In genomic region chr1:228465134-228465533, GRCh38 we compare ENCODE assay signal across 8 cellular contexts. TPM values are rescaled to one million over a fixed set of nuclear protein-coding genes. Genes with fewer than 3 reads are reported as not detected.
DNase-seq lines count a peak whose midpoint lies in the region; ATAC-seq and TF ChIP-seq lines count a peak whose summit lies in the region.

No MANE protein-coding gene starts in this region.

- H3K4me1 ChIP-seq in heart right ventricle = peaks cover 0 to 26% (median 15%) of the 10 kb centered on the region in 9 donors

- H3K4me3 ChIP-seq in heart right ventricle (peak overlapping the region in 6 of 10 donors; percentile 21 to 46 (median 31)), kidney epithelial cell (ENCODE audit: low read depth, low read length) (peak overlapping the region; percentile 38)

- H3K36me3 Mint-ChIP-seq in activated naive CD4-positive, alpha-beta T cell treated with anti-CD3 and anti-CD28 coated beads, Interleukin-2, amount 50 U/mL, for 72 hours = peaks cover 12 to 19% of the 10 kb centered on the region in 2 donors
- no peaks in the 10 kb centered on the region for H3K36me3 Mint-ChIP-seq in type B pancreatic cell

- DNase-seq in heart right ventricle (no peak), left ventricle myocardium superior (no peak), kidney epithelial cell (ENCODE audit: low read depth) (no peak), type B pancreatic cell (ENCODE audit: extremely low spot score, unreplicated experiment) (no peak)
- no peak for DNase-seq in activated naive CD4-positive, alpha-beta T cell treated with anti-CD3 and anti-CD28 coated beads, Interleukin-2, amount 50 U/mL, for 72 hours (ENCODE audit: low spot score in 2 of 2)
- DNase-seq in central memory CD4-positive, alpha-beta T cell = no peak
- no peak for DNase-seq in stimulated activated CD4-positive, alpha-beta T cell treated with anti-CD3 and anti-CD28 coated beads, Interleukin-1b, Interleukin-23, amount 100 ng/mL, for 48 hours

- no peaks in the 10 kb centered on the region for H3K9me3 Mint-ChIP-seq in activated naive CD4-positive, alpha-beta T cell treated with anti-CD3 and anti-CD28 coated beads, Interleukin-2, amount 50 U/mL, for 72 hours
- H3K9me3 Mint-ChIP-seq in type B pancreatic cell = no peaks in the 10 kb centered on the region

- H3K4me1 Mint-ChIP-seq in type B pancreatic cell (ENCODE audit: unreplicated experiment) = peaks cover 18% of the 10 kb centered on the region

- H3K27ac Mint-ChIP-seq in activated naive CD4-positive, alpha-beta T cell treated with anti-CD3 and anti-CD28 coated beads, Interleukin-2, amount 50 U/mL, for 72 hours = peak overlapping the region; percentile 90 to 96
- H3K27ac Mint-ChIP-seq in type B pancreatic cell = peak overlapping the region; percentile 79

- ATAC-seq in heart right ventricle = no peak
- no peak for ATAC-seq in left ventricle myocardium superior
- ATAC-seq in activated naive CD4-positive, alpha-beta T cell treated with anti-CD3 and anti-CD28 coated beads, Interleukin-2, amount 50 U/mL, for 72 hours = no peak
- no peak for ATAC-seq in HG03108 (IDR thresholded peaks at IDR 0.05; ENCODE audit: unreplicated experiment)

- H3K36me3 ChIP-seq in heart right ventricle (no peaks in the 10 kb centered on the region), kidney epithelial cell (ENCODE audit: control insufficient read depth, insufficient read depth, low read length) (no peaks in the 10 kb centered on the region)

- 13 to 16% methylated on average over 13 of the region's 13 CpGs for WGBS in heart right ventricle, 2 donors

- intact Hi-C loops in heart right ventricle (cut with DNase I) = no loop called here
- intact Hi-C loops in left ventricle myocardium superior (cut with micrococcal nuclease) = no loop called here

- peak overlapping the region in 1 of 10 donors; percentile 44 for H3K27ac ChIP-seq in heart right ventricle

- peaks cover 71% of the 10 kb centered on the region for H3K27me3 Mint-ChIP-seq in type B pancreatic cell

- no peak for TF ChIP-seq CTCF in heart right ventricle (IDR thresholded peaks at IDR 0.05)
- no peak for TF ChIP-seq CTCF in kidney epithelial cell (IDR thresholded peaks at IDR 0.05; ENCODE audit: insufficient read depth, low read length, poor library complexity, severe bottlenecking)
- TF ChIP-seq CTCF in type B pancreatic cell (conservative IDR thresholded peaks at IDR 0.05) = no peak

- peak overlapping the region; percentile 94 for H3K4me3 Mint-ChIP-seq in type B pancreatic cell

- H3K9me3 ChIP-seq in heart right ventricle = no peaks in the 10 kb centered on the region

- H3K27me3 ChIP-seq in heart right ventricle (peaks cover 7 to 100% (median 97%) of the 10 kb centered on the region in 7 donors), kidney epithelial cell (ENCODE audit: control insufficient read depth, insufficient read depth, low read length) (peaks cover 50% of the 10 kb centered on the region)

RNA-seq across cellular contexts. Expression of gene RNF187, which starts 22.0 kb away (rescaled TPM):
- total RNA-seq in heart right ventricle (10 to 100 TPM; 79.1 to 99.7 (median 89.9) TPM), left ventricle myocardium superior (101 TPM), kidney epithelial cell (128 and 136 TPM in 2 replicates), type B pancreatic cell (ENCODE audit: low replicate concordance) (108 and 117 TPM in 2 replicates)
- 10 to 100 TPM; 18.9 to 37.2 TPM for polyA plus RNA-seq in heart right ventricle
- 100 to 1,000 TPM in 1 of 2 donors, 10 to 100 TPM in 1; 39.5 to 155 TPM for total RNA-seq in activated naive CD4-positive, alpha-beta T cell treated with anti-CD3 and anti-CD28 coated beads, Interleukin-2, amount 50 U/mL, for 72 hours

RNA-seq across cellular contexts. Expression of gene TRIM17, which starts 48.5 kb away (rescaled TPM):
- total RNA-seq in heart right ventricle = under 1 TPM in 7 of 10 donors, not detected in 3; 0.14 to 0.44 (median 0.34) TPM
- polyA plus RNA-seq in heart right ventricle = under 1 TPM; 0.20 to 0.37 TPM
- 0.50 TPM for total RNA-seq in left ventricle myocardium superior
- 1 to 10 TPM in 1 of 2 donors, under 1 TPM in 1; 0.91 to 2.4 TPM for total RNA-seq in activated naive CD4-positive, alpha-beta T cell treated with anti-CD3 and anti-CD28 coated beads, Interleukin-2, amount 50 U/mL, for 72 hours
- 4.6 and 6.1 TPM in 2 replicates for total RNA-seq in kidney epithelial cell
- total RNA-seq in type B pancreatic cell (ENCODE audit: low replicate concordance) = 7.8 and 9.4 TPM in 2 replicates

RNA-seq across cellular contexts. Expression of gene TRIM11, which starts 58.5 kb away (rescaled TPM):
- total RNA-seq in heart right ventricle (10 to 100 TPM in 1 of 10 donors, 1 to 10 TPM in 9; 5.2 to 11.2 (median 6.9) TPM), left ventricle myocardium superior (7.6 TPM), kidney epithelial cell (47.0 and 59.9 TPM in 2 replicates), type B pancreatic cell (ENCODE audit: low replicate concordance) (33.6 and 38.0 TPM in 2 replicates)
- polyA plus RNA-seq in heart right ventricle = 1 to 10 TPM; 7.1 to 8.8 TPM
- total RNA-seq in activated naive CD4-positive, alpha-beta T cell treated with anti-CD3 and anti-CD28 coated beads, Interleukin-2, amount 50 U/mL, for 72 hours = 10 to 100 TPM; 43.3 to 43.6 TPM
